ENCODE assay signal across 26 cellular contexts in genomic region chr14:63523735-63524408, GRCh38. TPM values are rescaled to one million over a fixed set of nuclear protein-coding genes. Genes with fewer than 3 reads are reported as not detected.
DNase-seq lines count a peak whose midpoint lies in the region; ATAC-seq and TF ChIP-seq lines count a peak whose summit lies in the region.
"Had no signal": no experiment of that assay in that cellular context is flagged by ENCODE, and none has a peak within 500 bp of the region (broad histone marks: within the 10 kb centered on the region; RNA-seq: fewer than 3 reads in every experiment).

No MANE protein-coding gene starts in this region.

- peak overlapping the region; percentile 16 for H3K27ac Mint-ChIP-seq in type B pancreatic cell

- peaks cover 0 to 21% (median 6%) of the 10 kb centered on the region in 9 donors for H3K4me1 ChIP-seq in heart right ventricle

- DNase-seq in left ventricle myocardium superior (no peak), heart right ventricle (no peak), left kidney (ENCODE audit: low read depth, low spot score) (peak; percentile 28), type B pancreatic cell (ENCODE audit: extremely low spot score, unreplicated experiment) (no peak), GM13976 (ENCODE audit: low spot score) (no peak), DMS114 treated with DMSO at 0.1 percent for 48 hours (lab: John Stamatoyannopoulos, UW; ENCODE audit: unreplicated experiment) (no peak)
- DNase-seq: activated CD4-positive, alpha-beta T cell treated with anti-CD3 and anti-CD28 coated beads, Interleukin-2, amount 10 ng/mL, durations not matched to agents 7 days and 5 days; activated CD8-positive, alpha-beta memory T cell treated with anti-CD3 and anti-CD28 coated beads, Interleukin-2, amount 50 U/mL, for 48 hours; activated gamma-delta T cell treated with Interleukin-2 at 50 U/mL for 16 hours; amniotic stem cell; CD4-positive, CD25-positive, alpha-beta regulatory T cell; DND-41; foreskin melanocyte; kidney glomerular epithelial cell; midbrain; NCI-H1105; NCI-H526 treated with DMSO at 0.1 percent for 48 hours; psoas muscle; SHP77 treated with DMSO at 0.1 percent for 48 hours; stimulated activated CD4-positive, alpha-beta T cell treated with anti-CD3 and anti-CD28 coated beads, Interleukin-2, amount 100 ng/mL, for 24 hours had no signal

- H3K27ac ChIP-seq in heart right ventricle, result no peak overlapping the region
- H3K27ac ChIP-seq: psoas muscle, thoracic aorta had no signal

- H3K27me3 Mint-ChIP-seq in type B pancreatic cell, result no peaks in the 10 kb centered on the region
- H3K27me3 Mint-ChIP-seq: activated CD4-positive, alpha-beta T cell treated with anti-CD3 and anti-CD28 coated beads, Interleukin-2, amount 10 ng/mL, durations not matched to agents 7 days and 5 days; CD4-positive, CD25-positive, alpha-beta regulatory T cell; stimulated activated naive B cell treated with anti-CD40 and anti-IgM and Interleukin-4, amounts not matched to agents 10 μg/mL and 1 μg/mL and 100 μg/mL, for 72 hours had no signal

- no peaks in the 10 kb centered on the region for H3K27me3 ChIP-seq in heart right ventricle

- in situ Hi-C loops in GM13976 (cut with MboI; ENCODE audit: low sequenced_read_pairs, unreplicated experiment), result no loop called here

- 79 to 84% methylated on average over 4 of the region's 4 CpGs for WGBS in heart right ventricle, 2 donors

- H3K36me3 ChIP-seq in heart right ventricle, result peaks cover 0 to 36% (median 0%) of the 10 kb centered on the region in 9 donors

- no peak overlapping the region for H3K4me3 ChIP-seq in heart right ventricle
- H3K4me3 ChIP-seq: HAP-1, psoas muscle, thoracic aorta had no signal

- intact Hi-C loops in left ventricle myocardium superior (cut with micrococcal nuclease) (no loop called here), heart right ventricle (cut with DNase I) (no loop called here)

- peak; percentile 29 for ATAC-seq in left ventricle myocardium superior
- no peak for ATAC-seq in heart right ventricle
- peak; percentile 54; the same call in 1 of the 3 replicates for ATAC-seq in SK-N-SH treated with all-trans-retinoic acid at 6 μM for 48 hours
- no peak for ATAC-seq in GM19395 (IDR thresholded peaks at IDR 0.05; ENCODE audit: unreplicated experiment)
- ATAC-seq: HepG2 had no signal

- peaks cover 32% of the 10 kb centered on the region for H3K36me3 Mint-ChIP-seq in type B pancreatic cell

- TF ChIP-seq CTCF in heart right ventricle (IDR thresholded peaks at IDR 0.05) (no peak), type B pancreatic cell (conservative IDR thresholded peaks at IDR 0.05) (no peak), GM13976 (IDR thresholded peaks at IDR 0.05; ENCODE audit: borderline replicate concordance, control extremely low read depth, extremely low read depth, insufficient read depth, missing control alignments) (no peak)

- no peak overlapping the region for H3K4me3 Mint-ChIP-seq in type B pancreatic cell
- H3K4me3 Mint-ChIP-seq: activated CD4-positive, alpha-beta T cell treated with anti-CD3 and anti-CD28 coated beads, Interleukin-2, amount 10 ng/mL, durations not matched to agents 7 days and 5 days; stimulated activated naive B cell treated with anti-CD40 and anti-IgM and Interleukin-4, amounts not matched to agents 10 μg/mL and 1 μg/mL and 100 μg/mL, for 72 hours had no signal

- peaks cover 4% of the 10 kb centered on the region for H3K9me3 Mint-ChIP-seq in type B pancreatic cell
- H3K9me3 Mint-ChIP-seq: activated CD4-positive, alpha-beta T cell treated with anti-CD3 and anti-CD28 coated beads, Interleukin-2, amount 10 ng/mL, durations not matched to agents 7 days and 5 days; CD4-positive, CD25-positive, alpha-beta regulatory T cell; stimulated activated naive B cell treated with anti-CD40 and anti-IgM and Interleukin-4, amounts not matched to agents 10 μg/mL and 1 μg/mL and 100 μg/mL, for 72 hours had no signal

- H3K9me3 ChIP-seq in heart right ventricle, result no peaks in the 10 kb centered on the region
- H3K9me3 ChIP-seq: HAP-1, psoas muscle, thoracic aorta had no signal

- peaks cover 19% of the 10 kb centered on the region for H3K4me1 Mint-ChIP-seq in type B pancreatic cell (ENCODE audit: unreplicated experiment)

TF ChIP-seq in SK-N-SH treated with all-trans-retinoic acid at 6 μM for 48 hours, 23 proteins besides CTCF, POLR2A, EP300 and RAD21:
- no peak for TF ChIP-seq POU6F1 (CRISPR knock-in tag; IDR thresholded peaks at IDR 0.05; ENCODE audit: borderline replicate concordance, low read depth)
- peak; percentile 82 for TF ChIP-seq ISL1 (CRISPR knock-in tag; IDR thresholded peaks at IDR 0.05)
- no peak for TF ChIP-seq ARNTL (CRISPR knock-in tag; IDR thresholded peaks at IDR 0.05; ENCODE audit: borderline replicate concordance, low read depth)
- peak; percentile 78 for TF ChIP-seq TSHZ2 (CRISPR knock-in tag; IDR thresholded peaks at IDR 0.05)
- TF ChIP-seq GLIS3 (CRISPR knock-in tag; IDR thresholded peaks at IDR 0.05), result 0 out of 2 replicates have a peak, but pooled peaks have one; percentile 4
- TF ChIP-seq PPARA (CRISPR knock-in tag; IDR thresholded peaks at IDR 0.05; ENCODE audit: borderline replicate concordance), result 0 out of 2 replicates have a peak, but pooled peaks have one; percentile 43
- peak; percentile 89 for TF ChIP-seq TCF4 (CRISPR knock-in tag; IDR thresholded peaks at IDR 0.05; ENCODE audit: borderline replicate concordance)
- TF ChIP-seq CSRNP3 (CRISPR knock-in tag; IDR thresholded peaks at IDR 0.05), result 0 out of 2 replicates have a peak, but pooled peaks have one; percentile 81
TF ChIP-seq in SK-N-SH treated with all-trans-retinoic acid at 6 μM for 48 hours: peak in this region for 6.

RNA-seq across cellular contexts. Expression of gene PPP2R5E, which starts 19.3 kb away (rescaled TPM):
- total RNA-seq in left ventricle myocardium superior (36.9 TPM), heart right ventricle (10 to 100 TPM; 32.8 to 44.4 (median 37.0) TPM), type B pancreatic cell (ENCODE audit: low replicate concordance) (47.3 and 50.8 TPM in 2 replicates)
- 10 to 100 TPM in 1 of 2 donors, 1 to 10 TPM in 1; 6.1 to 10.1 TPM for polyA plus RNA-seq in heart right ventricle

Comparison
In these comparisons a context has a peak if more than half of its experiments do, and no peak if none do; other contexts are left out.
1. ATAC-seq: peak in left ventricle myocardium superior (single experiment) and SK-N-SH treated with all-trans-retinoic acid at 6 μM for 48 hours (single experiment); none in heart right ventricle (0 of 8) and GM19395 (single experiment).